ENCODE assay signal across 30 cellular contexts in genomic region chr10:58903071-58903470, GRCh38.
"Had no signal": no experiment of that assay in that cellular context is flagged by ENCODE, and none has a peak within 500 bp of the region (broad histone marks: within the 10 kb centered on the region; RNA-seq: fewer than 3 reads in every experiment).

No MANE protein-coding gene starts in this region.

- H3K4me1 ChIP-seq: adrenal gland, ascending aorta, body of pancreas, breast epithelium had no signal

- H3K27me3 ChIP-seq: adrenal gland, ascending aorta, body of pancreas, brain microvascular endothelial cell, breast epithelium, cardiac muscle cell had no signal

- H3K4me3 ChIP-seq: adrenal gland, ascending aorta, body of pancreas, breast epithelium, cardiac muscle cell had no signal

- ATAC-seq: activated naive CD4-positive, alpha-beta T cell treated with anti-CD3 and anti-CD28 coated beads, Interleukin-2, amount 50 U/mL, for 72 hours; activated naive CD8-positive, alpha-beta T cell treated with anti-CD3 and anti-CD28 coated beads, Interleukin-2, amount 50 U/mL, for 24 hours; activated T-cell treated with anti-CD3 and anti-CD28 coated beads, Interleukin-2, amount 50 U/mL, for 4 hours; activated T-cell treated with anti-CD3 and anti-CD28 coated beads, Interleukin-2, amount 50 U/mL, for 72 hours; activated T-helper 17 cell treated with anti-CD3 and anti-CD28 coated beads, Interleukin-2, amount 50 U/mL, for 72 hours; body of pancreas had no signal

- DNase-seq: activated effector memory CD4-positive, alpha-beta T cell treated with anti-CD3 and anti-CD28 coated beads, Interleukin-2, amount 50 U/mL, for 16 hours; activated effector memory CD4-positive, alpha-beta T cell treated with Interleukin-2 at 50 U/mL for 16 hours; activated gamma-delta T cell; activated gamma-delta T cell treated with Interleukin-2 at 50 U/mL for 16 hours; activated naive CD4-positive, alpha-beta T cell; activated naive CD4-positive, alpha-beta T cell treated with anti-CD3 and anti-CD28 coated beads for 36 hours; activated naive CD4-positive, alpha-beta T cell treated with anti-CD3 and anti-CD28 coated beads, Interleukin-2, amount 10 ng/mL, durations not matched to agents 7 days and 5 days; activated naive CD4-positive, alpha-beta T cell treated with anti-CD3 and anti-CD28 coated beads, Interleukin-2, amount 50 U/mL, for 16 hours; activated naive CD4-positive, alpha-beta T cell treated with Interleukin-2 at 50 U/mL for 16 hours; activated naive CD8-positive, alpha-beta T cell treated with anti-CD3 and anti-CD28 coated beads for 36 hours; activated naive CD8-positive, alpha-beta T cell treated with anti-CD3 and anti-CD28 coated beads, Interleukin-2, amount 10 ng/mL, durations not matched to agents 7 days and 5 days; activated naive CD8-positive, alpha-beta T cell treated with anti-CD3 and anti-CD28 coated beads, Interleukin-2, amount 50 U/mL, for 24 hours; activated T-cell treated with anti-CD3 and anti-CD28 coated beads, Interleukin-2, amount 50 U/mL, for 4 hours; activated T-cell treated with anti-CD3 and anti-CD28 coated beads, Interleukin-2, amount 50 U/mL, for 48 hours; activated T-cell treated with anti-CD3 and anti-CD28 coated beads, Interleukin-2, amount 50 U/mL, for 72 hours; adrenal gland; amniotic stem cell; amygdala; anterior cingulate cortex; aorta; body of pancreas; brain microvascular endothelial cell; caudate nucleus; central memory CD4-positive, alpha-beta T cell; cerebellar nuclear complex had no signal

- H3K9me3 ChIP-seq: adrenal gland, ascending aorta, body of pancreas, breast epithelium had no signal

- H3K36me3 ChIP-seq: adrenal gland, ascending aorta, brain microvascular endothelial cell, breast epithelium, cardiac muscle cell had no signal

- H3K27ac ChIP-seq: adrenal gland, ascending aorta, body of pancreas, brain microvascular endothelial cell, breast epithelium, cardiac muscle cell had no signal
